ENCODE assay signal across 38 cellular contexts in genomic region chrX:21845096-21845495, GRCh38. TPM values are rescaled to one million over a fixed set of nuclear protein-coding genes. Genes with fewer than 3 reads are reported as not detected.
"Had no signal": no experiment of that assay in that cellular context is flagged by ENCODE, and none has a peak within 500 bp of the region (broad histone marks: within the 10 kb centered on the region; RNA-seq: fewer than 3 reads in every experiment).

No MANE protein-coding gene starts in this region.

- DNase-seq: activated effector memory CD4-positive, alpha-beta T cell treated with anti-CD3 and anti-CD28 coated beads, Interleukin-2, amount 50 U/mL, for 16 hours; activated effector memory CD4-positive, alpha-beta T cell treated with Interleukin-2 at 50 U/mL for 16 hours; activated gamma-delta T cell; activated gamma-delta T cell treated with Interleukin-2 at 50 U/mL for 16 hours; activated naive CD4-positive, alpha-beta T cell; activated naive CD4-positive, alpha-beta T cell treated with anti-CD3 and anti-CD28 coated beads for 36 hours; activated naive CD4-positive, alpha-beta T cell treated with anti-CD3 and anti-CD28 coated beads, Interleukin-2, amount 10 ng/mL, durations not matched to agents 7 days and 5 days; activated naive CD4-positive, alpha-beta T cell treated with anti-CD3 and anti-CD28 coated beads, Interleukin-2, amount 50 U/mL, for 16 hours; activated naive CD4-positive, alpha-beta T cell treated with Interleukin-2 at 50 U/mL for 16 hours; activated naive CD8-positive, alpha-beta T cell treated with anti-CD3 and anti-CD28 coated beads for 36 hours; activated naive CD8-positive, alpha-beta T cell treated with anti-CD3 and anti-CD28 coated beads, Interleukin-2, amount 10 ng/mL, durations not matched to agents 7 days and 5 days; activated naive CD8-positive, alpha-beta T cell treated with anti-CD3 and anti-CD28 coated beads, Interleukin-2, amount 50 U/mL, for 24 hours; activated T-cell treated with anti-CD3 and anti-CD28 coated beads, Interleukin-2, amount 50 U/mL, for 1 hour; activated T-cell treated with anti-CD3 and anti-CD28 coated beads, Interleukin-2, amount 50 U/mL, for 24 hours; activated T-cell treated with anti-CD3 and anti-CD28 coated beads, Interleukin-2, amount 50 U/mL, for 4 hours; activated T-cell treated with anti-CD3 and anti-CD28 coated beads, Interleukin-2, amount 50 U/mL, for 48 hours; activated T-cell treated with anti-CD3 and anti-CD28 coated beads, Interleukin-2, amount 50 U/mL, for 72 hours; adrenal gland; amniotic stem cell; amygdala; anterior cingulate cortex; aorta; body of pancreas; brain microvascular endothelial cell; caudate nucleus; central memory CD4-positive, alpha-beta T cell; cerebellar nuclear complex had no signal

- H3K36me3 ChIP-seq: brain microvascular endothelial cell, breast epithelium had no signal

- H3K9me3 Mint-ChIP-seq: activated naive CD4-positive, alpha-beta T cell treated with anti-CD3 and anti-CD28 coated beads for 36 hours; activated naive CD4-positive, alpha-beta T cell treated with anti-CD3 and anti-CD28 coated beads, Interleukin-2, amount 10 ng/mL, durations not matched to agents 7 days and 5 days; activated naive CD4-positive, alpha-beta T cell treated with anti-CD3 and anti-CD28 coated beads, Interleukin-2, amount 50 U/mL, for 24 hours; activated naive CD4-positive, alpha-beta T cell treated with anti-CD3 and anti-CD28 coated beads, Interleukin-2, amount 50 U/mL, for 72 hours; activated naive CD8-positive, alpha-beta T cell treated with anti-CD3 and anti-CD28 coated beads for 36 hours; activated naive CD8-positive, alpha-beta T cell treated with anti-CD3 and anti-CD28 coated beads, Interleukin-2, amount 10 ng/mL, durations not matched to agents 7 days and 5 days; activated naive CD8-positive, alpha-beta T cell treated with anti-CD3 and anti-CD28 coated beads, Interleukin-2, amount 50 U/mL, for 24 hours; activated T-cell treated with anti-CD3 and anti-CD28 coated beads, Interleukin-2, amount 50 U/mL, for 24 hours; activated T-cell treated with anti-CD3 and anti-CD28 coated beads, Interleukin-2, amount 50 U/mL, for 4 hours; activated T-cell treated with anti-CD3 and anti-CD28 coated beads, Interleukin-2, amount 50 U/mL, for 72 hours; activated T-helper 1 cell treated with anti-CD3 and anti-CD28 coated beads, Interleukin-12 subunit alpha, Interleukin-12 subunit beta, Interleukin-2, Interleukin-4 antibody, amounts not matched to agents 30 ng/mL and 10 ng/mL and 1 ng/mL, durations not matched to agents 14 hours and 24 hours and 36 hours; activated T-helper 17 cell treated with anti-CD3 and anti-CD28 coated beads, Interleukin-2, amount 50 U/mL, for 72 hours; activated T-helper 2 cell treated with anti-CD3 and anti-CD28 coated beads, Interferon-gamma antibody, Interleukin-2, Interleukin-4, amounts not matched to agents 10 μg/mL and 5 μg/mL and 100 μg/mL, durations not matched to agents 14 hours and 24 hours and 36 hours had no signal

- H3K27ac ChIP-seq: adrenal gland, ascending aorta, body of pancreas, brain microvascular endothelial cell, breast epithelium, cardiac muscle cell had no signal

- H3K9me3 ChIP-seq: adrenal gland, ascending aorta, body of pancreas, breast epithelium had no signal

- H3K4me3 ChIP-seq: adrenal gland, ascending aorta, body of pancreas, breast epithelium, cardiac muscle cell had no signal

- H3K27ac Mint-ChIP-seq: activated naive CD4-positive, alpha-beta T cell treated with anti-CD3 and anti-CD28 coated beads for 36 hours; activated naive CD4-positive, alpha-beta T cell treated with anti-CD3 and anti-CD28 coated beads, Interleukin-2, amount 10 ng/mL, durations not matched to agents 7 days and 5 days; activated naive CD4-positive, alpha-beta T cell treated with anti-CD3 and anti-CD28 coated beads, Interleukin-2, amount 50 U/mL, for 24 hours; activated naive CD4-positive, alpha-beta T cell treated with anti-CD3 and anti-CD28 coated beads, Interleukin-2, amount 50 U/mL, for 72 hours; activated naive CD8-positive, alpha-beta T cell; activated naive CD8-positive, alpha-beta T cell treated with anti-CD3 and anti-CD28 coated beads for 36 hours; activated naive CD8-positive, alpha-beta T cell treated with anti-CD3 and anti-CD28 coated beads, Interleukin-2, amount 10 ng/mL, durations not matched to agents 7 days and 5 days; activated naive CD8-positive, alpha-beta T cell treated with anti-CD3 and anti-CD28 coated beads, Interleukin-2, amount 50 U/mL, for 24 hours; activated T-cell treated with anti-CD3 and anti-CD28 coated beads, Interleukin-2, amount 50 U/mL, for 24 hours; activated T-cell treated with anti-CD3 and anti-CD28 coated beads, Interleukin-2, amount 50 U/mL, for 72 hours; activated T-helper 1 cell treated with anti-CD3 and anti-CD28 coated beads, Interleukin-12 subunit alpha, Interleukin-12 subunit beta, Interleukin-2, Interleukin-4 antibody, amounts not matched to agents 30 ng/mL and 10 ng/mL and 1 ng/mL, durations not matched to agents 14 hours and 24 hours and 36 hours; activated T-helper 17 cell treated with anti-CD3 and anti-CD28 coated beads, Interleukin-2, amount 50 U/mL, for 72 hours; activated T-helper 2 cell treated with anti-CD3 and anti-CD28 coated beads, Interferon-gamma antibody, Interleukin-2, Interleukin-4, amounts not matched to agents 10 μg/mL and 5 μg/mL and 100 μg/mL, durations not matched to agents 14 hours and 24 hours and 36 hours had no signal

- H3K4me1 ChIP-seq: ascending aorta, breast epithelium had no signal

- H3K4me3 Mint-ChIP-seq: activated naive CD4-positive, alpha-beta T cell treated with anti-CD3 and anti-CD28 coated beads for 36 hours; activated naive CD4-positive, alpha-beta T cell treated with anti-CD3 and anti-CD28 coated beads, Interleukin-2, amount 10 ng/mL, durations not matched to agents 7 days and 5 days; activated naive CD4-positive, alpha-beta T cell treated with anti-CD3 and anti-CD28 coated beads, Interleukin-2, amount 50 U/mL, for 24 hours; activated naive CD8-positive, alpha-beta T cell; activated naive CD8-positive, alpha-beta T cell treated with anti-CD3 and anti-CD28 coated beads for 36 hours; activated naive CD8-positive, alpha-beta T cell treated with anti-CD3 and anti-CD28 coated beads, Interleukin-2, amount 10 ng/mL, durations not matched to agents 7 days and 5 days; activated naive CD8-positive, alpha-beta T cell treated with anti-CD3 and anti-CD28 coated beads, Interleukin-2, amount 50 U/mL, for 24 hours; activated T-cell treated with anti-CD3 and anti-CD28 coated beads, Interleukin-2, amount 50 U/mL, for 24 hours; activated T-cell treated with anti-CD3 and anti-CD28 coated beads, Interleukin-2, amount 50 U/mL, for 4 hours; activated T-cell treated with anti-CD3 and anti-CD28 coated beads, Interleukin-2, amount 50 U/mL, for 72 hours; activated T-helper 1 cell treated with anti-CD3 and anti-CD28 coated beads, Interleukin-12 subunit alpha, Interleukin-12 subunit beta, Interleukin-2, Interleukin-4 antibody, amounts not matched to agents 30 ng/mL and 10 ng/mL and 1 ng/mL, durations not matched to agents 14 hours and 24 hours and 36 hours; activated T-helper 17 cell treated with anti-CD3 and anti-CD28 coated beads, Interleukin-2, amount 50 U/mL, for 72 hours; brain had no signal

- H3K27me3 Mint-ChIP-seq: activated naive CD4-positive, alpha-beta T cell treated with anti-CD3 and anti-CD28 coated beads, Interleukin-2, amount 10 ng/mL, durations not matched to agents 7 days and 5 days; activated naive CD4-positive, alpha-beta T cell treated with anti-CD3 and anti-CD28 coated beads, Interleukin-2, amount 50 U/mL, for 24 hours; activated naive CD8-positive, alpha-beta T cell; activated naive CD8-positive, alpha-beta T cell treated with anti-CD3 and anti-CD28 coated beads for 36 hours; activated naive CD8-positive, alpha-beta T cell treated with anti-CD3 and anti-CD28 coated beads, Interleukin-2, amount 10 ng/mL, durations not matched to agents 7 days and 5 days; activated naive CD8-positive, alpha-beta T cell treated with anti-CD3 and anti-CD28 coated beads, Interleukin-2, amount 50 U/mL, for 24 hours; activated T-helper 17 cell treated with anti-CD3 and anti-CD28 coated beads, Interleukin-2, amount 50 U/mL, for 72 hours; brain had no signal

- ATAC-seq: activated naive CD4-positive, alpha-beta T cell treated with anti-CD3 and anti-CD28 coated beads, Interleukin-2, amount 50 U/mL, for 72 hours; activated naive CD8-positive, alpha-beta T cell treated with anti-CD3 and anti-CD28 coated beads, Interleukin-2, amount 50 U/mL, for 24 hours; activated T-cell treated with anti-CD3 and anti-CD28 coated beads, Interleukin-2, amount 50 U/mL, for 4 hours; activated T-cell treated with anti-CD3 and anti-CD28 coated beads, Interleukin-2, amount 50 U/mL, for 72 hours; activated T-helper 17 cell treated with anti-CD3 and anti-CD28 coated beads, Interleukin-2, amount 50 U/mL, for 72 hours; body of pancreas had no signal

- H3K27me3 ChIP-seq: adrenal gland, ascending aorta, body of pancreas, brain microvascular endothelial cell, cardiac muscle cell had no signal

- FAIRE-seq: bronchial epithelial cell had no signal

RNA-seq across cellular contexts. Expression of gene YY2, which starts 10.7 kb away (rescaled TPM):
- total RNA-seq: ascending aorta had no signal
